In genomic region chr6:150319924-150320323, GRCh38 we compare ENCODE assay signal across 19 cellular contexts. TPM values are rescaled to one million over a fixed set of nuclear protein-coding genes. Genes with fewer than 3 reads are reported as not detected.
DNase-seq lines count a peak whose midpoint lies in the region; ATAC-seq and TF ChIP-seq lines count a peak whose summit lies in the region.
"Had no signal": no experiment of that assay in that cellular context is flagged by ENCODE, and none has a peak within 500 bp of the region (broad histone marks: within the 10 kb centered on the region; RNA-seq: fewer than 3 reads in every experiment).

No MANE protein-coding gene starts in this region.

- H3K4me1 Mint-ChIP-seq in GM23338 (peaks cover 11% of the 10 kb centered on the region), immature natural killer cell (no peaks in the 10 kb centered on the region)
- H3K4me1 Mint-ChIP-seq: CD14-positive monocyte; CD4-positive, alpha-beta memory T cell had no signal

- H3K79me2 ChIP-seq in GM23338 (replicated peaks; ENCODE audit: insufficient read depth) (no peaks in the 10 kb centered on the region), parathyroid adenoma (no peaks in the 10 kb centered on the region)

- H3K36me3 ChIP-seq in GM23338 (ENCODE audit: insufficient read depth) (no peaks in the 10 kb centered on the region), parathyroid adenoma (ENCODE audit: control insufficient read depth, insufficient read depth, low read length) (no peaks in the 10 kb centered on the region), testis (ENCODE audit: low read depth, missing control alignments) (no peaks in the 10 kb centered on the region)

- no peaks in the 10 kb centered on the region for H3F3A ChIP-seq in GM23338 (replicated peaks; ENCODE audit: low read depth)

- no peak overlapping the region for H3K4me3 Mint-ChIP-seq in GM23338
- H3K4me3 Mint-ChIP-seq in immature natural killer cell = no peak overlapping the region
- H3K4me3 Mint-ChIP-seq: CD14-positive monocyte; CD4-positive, alpha-beta memory T cell; H9 had no signal

- no peaks in the 10 kb centered on the region for H3K27me3 ChIP-seq in GM23338 (ENCODE audit: insufficient read depth)
- no peaks in the 10 kb centered on the region for H3K27me3 ChIP-seq in parathyroid adenoma (ENCODE audit: control insufficient read depth, insufficient read depth, low read length)
- H3K27me3 ChIP-seq in testis = no peaks in the 10 kb centered on the region

- no peak for TF ChIP-seq POLR2A in testis (IDR thresholded peaks at IDR 0.05)

- H3K4me3 ChIP-seq in GM23338 (no peak overlapping the region), parathyroid adenoma (ENCODE audit: low read depth, low read length) (no peak overlapping the region), testis (no peak overlapping the region)
- H3K4me3 ChIP-seq: GM12878 had no signal

- TF ChIP-seq CTCF in C4-2B (conservative IDR thresholded peaks at IDR 0.05) = no peak
- TF ChIP-seq CTCF in GM23338 (conservative IDR thresholded peaks at IDR 0.05; ENCODE audit: low read depth in 2 of 2) = no peak
- no peak for TF ChIP-seq CTCF in parathyroid adenoma (IDR thresholded peaks at IDR 0.05)
- TF ChIP-seq CTCF in testis (IDR thresholded peaks at IDR 0.05) = no peak

- H4K20me1 ChIP-seq in GM23338 (replicated peaks; ENCODE audit: insufficient read depth) = no peaks in the 10 kb centered on the region

- H3K27me3 Mint-ChIP-seq in GM23338 (ENCODE audit: insufficient read depth, low read depth, poor library complexity) (peaks cover 7% of the 10 kb centered on the region), immature natural killer cell (ENCODE audit: low read depth in 3 of 3) (peaks cover 2 to 7% (median 2%) of the 10 kb centered on the region in 3 donors)

- H3K27ac Mint-ChIP-seq in GM23338 = no peak overlapping the region
- no peak overlapping the region for H3K27ac Mint-ChIP-seq in immature natural killer cell
- H3K27ac Mint-ChIP-seq: CD14-positive monocyte; CD4-positive, alpha-beta memory T cell; H9 had no signal

- no peak for DNase-seq in GM23338 (ENCODE audit: low spot score)
- no peak for DNase-seq in testis
- DNase-seq in immature natural killer cell = no peak
- DNase-seq: AML-193; CD4-positive, alpha-beta memory T cell; DMS53; DND-41; EL; H9; KBM-7 had no signal

- 71 to 79% methylated on average over 4 of the region's 4 CpGs for WGBS in testis, 2 donors

- H3K9me3 ChIP-seq in parathyroid adenoma (ENCODE audit: control insufficient read depth, low read length) (no peaks in the 10 kb centered on the region), testis (no peaks in the 10 kb centered on the region)

- no peaks in the 10 kb centered on the region for H3K36me3 Mint-ChIP-seq in GM23338 (ENCODE audit: low read depth)
- H3K36me3 Mint-ChIP-seq in immature natural killer cell = no peaks in the 10 kb centered on the region
- H3K36me3 Mint-ChIP-seq: CD14-positive monocyte; CD4-positive, alpha-beta memory T cell had no signal

- intact Hi-C loops in testis (cut with DNase I; ENCODE audit: low total_unique reads) = no loop called here

- H3K9me3 Mint-ChIP-seq in GM23338 = no peaks in the 10 kb centered on the region
- peaks cover 0 to 2% (median 0%) of the 10 kb centered on the region in 6 donors for H3K9me3 Mint-ChIP-seq in immature natural killer cell
- H3K9me3 Mint-ChIP-seq: CD4-positive, alpha-beta memory T cell; H9 had no signal

- H3K4me1 ChIP-seq in GM23338 (ENCODE audit: insufficient read depth) (no peaks in the 10 kb centered on the region), parathyroid adenoma (peaks cover 4% of the 10 kb centered on the region), testis (peaks cover 30% of the 10 kb centered on the region)

- H3K4me2 ChIP-seq in GM23338 (no peak overlapping the region), parathyroid adenoma (ENCODE audit: low read length) (no peak overlapping the region)

- ATAC-seq in GM23338 (no peak), HG02970 (IDR thresholded peaks at IDR 0.05; ENCODE audit: low FRiP score, unreplicated experiment) (no peak)
- ATAC-seq: GM12878 had no signal

- H3K9me2 ChIP-seq in GM23338 (ENCODE audit: insufficient read depth) = no peaks in the 10 kb centered on the region

- peak overlapping the region; percentile 16; the same call in 1 of the 2 replicates for H2AFZ ChIP-seq in GM23338
- peak overlapping the region; percentile 21 for H2AFZ ChIP-seq in parathyroid adenoma

- no peak overlapping the region for H3K9ac ChIP-seq in parathyroid adenoma

- H3K27ac ChIP-seq in C4-2B (peak overlapping the region; percentile 45), GM23338 (ENCODE audit: low read depth) (no peak overlapping the region), parathyroid adenoma (no peak overlapping the region), testis (peak overlapping the region; percentile 49 to 59)
- H3K27ac ChIP-seq: HL-60 had no signal

TF ChIP-seq in GM23338, 12 proteins besides CTCF, POLR2A, EP300 and RAD21 (continues in another document):
- TF ChIP-seq CREB1 (CRISPR knock-in tag; IDR thresholded peaks at IDR 0.05; ENCODE audit: low read depth) = no peak
- no peak for TF ChIP-seq ZNF114 (CRISPR knock-in tag; IDR thresholded peaks at IDR 0.05)
- TF ChIP-seq STAT1 (IDR thresholded peaks at IDR 0.05; ENCODE audit: unreplicated experiment) = no peak
- TF ChIP-seq POLR2AphosphoS5 (IDR thresholded peaks at IDR 0.05; ENCODE audit: low read depth) = no peak
- TF ChIP-seq, protein P1, sequence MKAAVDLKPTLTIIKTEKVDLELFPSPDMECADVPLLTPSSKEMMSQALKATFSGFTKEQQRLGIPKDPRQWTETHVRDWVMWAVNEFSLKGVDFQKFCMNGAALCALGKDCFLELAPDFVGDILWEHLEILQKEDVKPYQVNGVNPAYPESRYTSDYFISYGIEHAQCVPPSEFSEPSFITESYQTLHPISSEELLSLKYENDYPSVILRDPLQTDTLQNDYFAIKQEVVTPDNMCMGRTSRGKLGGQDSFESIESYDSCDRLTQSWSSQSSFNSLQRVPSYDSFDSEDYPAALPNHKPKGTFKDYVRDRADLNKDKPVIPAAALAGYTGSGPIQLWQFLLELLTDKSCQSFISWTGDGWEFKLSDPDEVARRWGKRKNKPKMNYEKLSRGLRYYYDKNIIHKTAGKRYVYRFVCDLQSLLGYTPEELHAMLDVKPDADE (IDR thresholded peaks at IDR 0.05) = no peak
- TF ChIP-seq EZH2 (IDR thresholded peaks at IDR 0.05; ENCODE audit: low read depth, unreplicated experiment) = no peak

RNA-seq across cellular contexts. Expression of gene IYD, which starts 48.9 kb away (rescaled TPM):
- total RNA-seq in GM23338 (2014; rRNA removed; shearing (Covaris generic)) = not detected in 2 replicates
- polyA plus RNA-seq in GM23338 (2016; fragmentation: Nextera tagmentation; extraction: Ambion mirVana) = not detected in 2 replicates
- 1 to 10 TPM in 1 of 2 donors, under 1 TPM in 1; 0.24 to 1.6 TPM for total RNA-seq in testis
- 0.45 TPM for polyA plus RNA-seq in testis (ENCODE audit: insufficient read depth, low read depth, low replicate concordance)
- not detected for polyA plus RNA-seq in immature natural killer cell
- total RNA-seq: CD4-positive, alpha-beta memory T cell; G401; GM12878; H1; H9 had no signal
- polyA plus RNA-seq: BJ; CD14-positive monocyte; CD4-positive, alpha-beta memory T cell; H1 had no signal

Comparison
In these comparisons a context has a peak if more than half of its experiments do, and no peak if none do; other contexts are left out.
1. H3K27ac ChIP-seq: peak in C4-2B (single experiment) and testis (2 of 2); none in GM23338 (single experiment) and parathyroid adenoma (single experiment).